In the genomic region with DNA sequence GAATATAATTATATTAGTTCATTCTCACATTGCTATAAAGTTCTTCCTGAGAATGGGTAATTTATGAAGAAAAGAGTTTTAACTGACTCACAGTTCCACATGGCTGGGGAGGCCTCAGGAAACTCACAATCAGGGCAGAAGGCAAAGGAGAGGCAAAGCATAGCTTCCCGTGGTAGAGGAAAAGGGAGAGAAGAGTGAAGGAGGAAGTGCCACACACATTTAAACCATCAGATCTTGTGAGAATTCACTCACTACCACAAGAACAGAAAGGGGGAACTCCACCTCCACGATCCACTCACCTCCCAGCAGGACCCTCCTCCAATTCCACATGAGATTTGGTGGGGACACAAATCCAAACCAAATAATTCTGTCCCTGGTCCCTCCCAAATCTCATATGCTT, we compare ENCODE assay signal across 28 cellular contexts.
"Had no signal": no experiment of that assay in that cellular context is flagged by ENCODE, and none has a peak within 500 bp of the region (broad histone marks: within the 10 kb centered on the region; RNA-seq: fewer than 3 reads in every experiment).

No MANE protein-coding gene starts in this region.

- H3K9me3 ChIP-seq: esophagus squamous epithelium, gastrocnemius medialis, mucosa of descending colon had no signal

- H3K27ac ChIP-seq: coronary artery, dorsolateral prefrontal cortex, epithelial cell of prostate, esophagus squamous epithelium, gastrocnemius medialis, heart right ventricle, left ventricle myocardium inferior, lower lobe of right lung had no signal

- H3K27ac Mint-ChIP-seq: mesothelial cell of epicardium, naive B cell had no signal

- H3K27me3 ChIP-seq: dorsolateral prefrontal cortex, esophagus squamous epithelium, gastrocnemius medialis, heart right ventricle had no signal

- H3K36me3 ChIP-seq: esophagus squamous epithelium, gastrocnemius medialis, heart right ventricle, left ventricle myocardium inferior, lower lobe of right lung had no signal

- H3K4me1 Mint-ChIP-seq: mesothelial cell of epicardium, naive B cell had no signal

- H3K36me3 Mint-ChIP-seq: mesothelial cell of epicardium, naive B cell had no signal

- DNase-seq: dermis blood vessel endothelial cell; dorsolateral prefrontal cortex; effector CD4-positive, alpha-beta T cell; effector memory CD4-positive, alpha-beta T cell; erythroblast; esophagus squamous epithelium; foreskin fibroblast; foreskin melanocyte; gastrocnemius medialis; glutamatergic neuron; head of caudate nucleus; heart right ventricle; hippocampal formation; left colon; left ventricle myocardium inferior; lower lobe of right lung; mesenchymal stem cell; mucosa of descending colon; naive B cell had no signal

- FAIRE-seq: colon, endothelial cell of umbilical vein, islet of Langerhans, keratinocyte had no signal

- ATAC-seq: esophagus mucosa, gastrocnemius medialis, heart right ventricle, left colon, left lobe of liver, lower lobe of right lung, mucosa of descending colon had no signal

- H3K4me1 ChIP-seq: esophagus squamous epithelium, gastrocnemius medialis, heart right ventricle, left ventricle myocardium inferior, lower lobe of right lung had no signal

- H3K27me3 Mint-ChIP-seq: naive B cell had no signal

- H3K4me3 Mint-ChIP-seq: mesothelial cell of epicardium, naive B cell had no signal

- H3K4me3 ChIP-seq: coronary artery, dorsolateral prefrontal cortex, esophagus squamous epithelium, gastrocnemius medialis, heart right ventricle, left ventricle myocardium inferior, lower lobe of right lung, mucosa of descending colon had no signal
